In the genomic region with DNA sequence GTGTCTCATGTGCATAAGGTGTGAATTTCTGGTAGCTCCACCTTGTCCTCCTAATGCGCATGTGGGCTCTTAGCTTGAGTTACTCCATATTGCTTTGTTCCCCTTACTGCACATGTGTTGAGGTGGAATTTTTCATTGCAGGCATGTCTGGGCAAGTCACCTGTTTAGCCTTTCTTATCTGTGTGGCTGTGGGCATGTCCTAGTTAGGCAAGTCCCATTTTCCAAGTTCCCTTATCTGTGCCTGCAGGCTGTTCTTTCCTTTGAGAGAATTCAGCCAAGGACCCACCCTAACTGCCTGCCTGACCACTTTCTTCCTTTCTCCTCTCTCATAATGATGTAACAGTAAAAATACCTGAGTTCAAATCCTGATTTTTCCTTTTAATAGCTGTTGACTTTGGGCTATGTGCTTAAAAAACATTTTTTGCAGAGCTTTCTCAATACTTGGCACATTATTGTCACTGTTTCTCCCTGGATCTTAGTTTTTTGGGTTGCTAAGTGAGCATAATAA, we compare ENCODE assay signal across 14 cellular contexts.
DNase-seq lines count a peak whose midpoint lies in the region; FAIRE-seq and TF ChIP-seq lines count a peak whose summit lies in the region.
"Had no signal": no experiment of that assay in that cellular context is flagged by ENCODE, and none has a peak within 500 bp of the region (broad histone marks: within the 10 kb centered on the region; RNA-seq: fewer than 3 reads in every experiment).

No MANE protein-coding gene starts in this region.

- in situ Hi-C loops in KBM-7 (cut with MboI; ENCODE audit: low pct_unique_long_range_greater_than_20kb, low sequenced_read_pairs), result no loop called here

- H3K27me3 ChIP-seq in bronchial epithelial cell (ENCODE audit: control insufficient read depth, insufficient read depth, low read length) (no peaks in the 10 kb centered on the region), trophoblast cell (ENCODE audit: insufficient read depth, low read length) (no peaks in the 10 kb centered on the region)
- H3K27me3 ChIP-seq: BLaER1 treated with 17β-estradiol and CSF1 and Interleukin-3, amounts not matched to agents 10 nM and 100 nM had no signal

- H3K36me3 ChIP-seq in bronchial epithelial cell (ENCODE audit: control insufficient read depth, insufficient read depth, low read length) (no peaks in the 10 kb centered on the region), trophoblast cell (ENCODE audit: control insufficient read depth in 1 of 2, insufficient read depth in 2 of 2, low read length in 2 of 2) (no peaks in the 10 kb centered on the region)
- H3K36me3 ChIP-seq: BLaER1 treated with 17β-estradiol and CSF1 and Interleukin-3, amounts not matched to agents 10 nM and 100 nM had no signal

- no peak for FAIRE-seq in bronchial epithelial cell (lab: Jason Lieb, UNC)

- no peak overlapping the region for H3K9ac ChIP-seq in trophoblast cell (ENCODE audit: low read length)
- H3K9ac ChIP-seq: BLaER1 treated with 17β-estradiol and CSF1 and Interleukin-3, amounts not matched to agents 10 nM and 100 nM had no signal

- H2AFZ ChIP-seq in trophoblast cell (ENCODE audit: insufficient read depth, low read length, poor library complexity), result no peak overlapping the region

- no peaks in the 10 kb centered on the region for H3K79me1 ChIP-seq in trophoblast cell (ENCODE audit: low read length)

- peaks cover 0 to 2% of the 10 kb centered on the region in 2 experiments for H3K4me1 ChIP-seq in trophoblast cell (ENCODE audit: control insufficient read depth in 1 of 2, insufficient read depth in 2 of 2, low read length in 2 of 2)

- no peak overlapping the region for H4K8ac ChIP-seq in trophoblast cell (ENCODE audit: low read depth, low read length)

- DNase-seq in NCI-H2171 treated with DMSO at 0.1 percent for 48 hours (lab: John Stamatoyannopoulos, UW), result peak; percentile 20
- DNase-seq in NCI-H2171 (lab: John Stamatoyannopoulos, UW), result no peak
- peak; percentile 58 for DNase-seq in KBM-7
- DNase-seq in bronchial epithelial cell (ENCODE audit: low read depth), result peak; percentile 53
- DNase-seq in trophoblast cell, result peak; percentile 12 to 40
- DNase-seq in activated CD4-positive, alpha-beta T cell treated with anti-CD3 and anti-CD28 coated beads, Interleukin-2, amount 50 U/mL, for 4 hours, result no peak
- DNase-seq in NCI-H774 (lab: John Stamatoyannopoulos, UW), result no peak
- DNase-seq: 8988T; ACHN; CD4-positive, CD25-positive, alpha-beta regulatory T cell; DMS53; GOT3; H9 had no signal

- H2AK5ac ChIP-seq in trophoblast cell (ENCODE audit: low read length), result no peak overlapping the region

- H4K91ac ChIP-seq in trophoblast cell (ENCODE audit: low read depth, low read length), result no peak overlapping the region

- no peak overlapping the region for H3K4me2 ChIP-seq in trophoblast cell (ENCODE audit: low read length)
- H3K4me2 ChIP-seq: BLaER1 treated with 17β-estradiol and CSF1 and Interleukin-3, amounts not matched to agents 10 nM and 100 nM had no signal

- no peak overlapping the region for H2BK12ac ChIP-seq in trophoblast cell (ENCODE audit: low read length)

- H3K18ac ChIP-seq in trophoblast cell (ENCODE audit: low read length), result no peak overlapping the region

- H3K14ac ChIP-seq in trophoblast cell (ENCODE audit: low read length), result no peak overlapping the region

- H2BK5ac ChIP-seq in trophoblast cell (ENCODE audit: low read depth, low read length, poor library complexity), result no peak overlapping the region

- no peaks in the 10 kb centered on the region for H3K9me3 ChIP-seq in trophoblast cell (ENCODE audit: insufficient read depth, low read depth, low read length)

- no peak overlapping the region for H3K23ac ChIP-seq in trophoblast cell (ENCODE audit: low read length)

- no peaks in the 10 kb centered on the region for H3K79me2 ChIP-seq in trophoblast cell (ENCODE audit: control insufficient read depth, insufficient read depth, low read length, poor library complexity)

- no CpG with 5 or more reads among the region's 1 CpG for WGBS in trophoblast cell (ENCODE audit: extremely low coverage, insufficient coverage, insufficient read length)

- no peak overlapping the region for H4K12ac ChIP-seq in trophoblast cell (ENCODE audit: low read depth, low read length)

- H2BK120ac ChIP-seq in trophoblast cell (ENCODE audit: insufficient read depth, low read length, poor library complexity), result no peak overlapping the region

- H3K4me3 ChIP-seq in bronchial epithelial cell (ENCODE audit: low read depth, low read length), result no peak overlapping the region
- H3K4me3 ChIP-seq in trophoblast cell (ENCODE audit: low read depth, low read length), result no peak overlapping the region
- H3K4me3 ChIP-seq: BLaER1 treated with 17β-estradiol and CSF1 and Interleukin-3, amounts not matched to agents 10 nM and 100 nM had no signal

- no peak overlapping the region for H3K4ac ChIP-seq in trophoblast cell (ENCODE audit: low read depth, low read length)

- no peak for TF ChIP-seq CTCF in bronchial epithelial cell (IDR thresholded peaks at IDR 0.05; ENCODE audit: insufficient read depth, low read length, severe bottlenecking)

- no peak overlapping the region for H3K27ac ChIP-seq in trophoblast cell (ENCODE audit: low read depth, low read length)
- H3K27ac ChIP-seq: BLaER1 treated with 17β-estradiol and CSF1 and Interleukin-3, amounts not matched to agents 10 nM and 100 nM had no signal

Comparison
In these comparisons a context has a peak if more than half of its experiments do, and no peak if none do; other contexts are left out.
1. DNase-seq: peak in NCI-H2171 treated with DMSO at 0.1 percent for 48 hours (single experiment), KBM-7 (single experiment), bronchial epithelial cell (single experiment) and trophoblast cell (2 of 2); none in NCI-H2171 (single experiment), activated CD4-positive, alpha-beta T cell treated with anti-CD3 and anti-CD28 coated beads, Interleukin-2, amount 50 U/mL, for 4 hours (0 of 2) and NCI-H774 (single experiment).